Comparison of ENCODE assay signal across 10 cellular contexts in the genomic region with DNA sequence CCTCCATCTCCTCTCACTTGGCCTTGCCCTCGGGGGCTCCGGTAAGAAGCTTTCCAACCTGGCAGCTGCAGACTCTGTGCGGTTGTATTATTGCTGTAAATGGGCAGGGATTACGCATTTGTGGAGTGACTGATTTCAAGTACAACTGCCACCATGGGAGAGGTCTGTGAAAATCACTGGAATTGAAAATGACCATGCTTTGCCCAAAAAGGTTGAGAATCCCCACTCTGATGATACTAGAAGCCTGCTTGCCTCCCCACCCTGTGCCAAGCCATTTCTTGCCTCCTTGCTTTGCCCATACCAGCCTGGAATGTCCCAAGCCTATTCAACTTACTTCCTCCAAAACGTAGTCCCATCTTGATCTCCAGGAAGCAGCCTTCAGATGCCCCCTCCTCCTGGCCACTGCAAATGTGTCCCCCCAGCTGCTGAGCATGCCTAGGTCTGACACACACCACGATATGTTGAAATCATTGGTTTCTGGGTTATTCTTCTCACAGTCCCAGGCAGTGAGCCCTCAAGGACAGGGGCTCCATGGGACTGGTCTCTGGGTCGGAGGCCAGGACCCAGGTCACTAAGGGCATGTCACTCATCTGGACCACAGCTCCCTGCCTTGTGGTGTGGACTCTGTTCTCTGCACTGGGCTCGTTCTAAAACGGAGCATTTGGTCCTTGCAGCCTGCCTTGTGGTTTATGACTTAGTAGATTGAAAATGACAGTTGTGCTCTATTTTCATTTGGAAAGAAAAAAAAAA. TPM values are rescaled to one million over a fixed set of nuclear protein-coding genes. Genes with fewer than 3 reads are reported as not detected.
DNase-seq lines count a peak whose midpoint lies in the region; ATAC-seq and TF ChIP-seq lines count a peak whose summit lies in the region.
"Had no signal": no experiment of that assay in that cellular context is flagged by ENCODE, and none has a peak within 500 bp of the region (broad histone marks: within the 10 kb centered on the region; RNA-seq: fewer than 3 reads in every experiment).

No MANE protein-coding gene starts in this region.

- no peak overlapping the region for H3K4me3 ChIP-seq in Panc1 (ENCODE audit: low read depth in 2 of 2, low read length in 2 of 2)
- no peak overlapping the region for H3K4me3 ChIP-seq in upper lobe of right lung
- no peak overlapping the region for H3K4me3 ChIP-seq in left lung

- H3K4me1 ChIP-seq in Panc1 (ENCODE audit: control insufficient read depth, insufficient read depth, low read length) (peaks cover 85% of the 10 kb centered on the region), upper lobe of right lung (peaks cover 73% of the 10 kb centered on the region), left lung (peaks cover 45 to 80% of the 10 kb centered on the region in 2 donors)

- peak overlapping the region in 1 of 2 donors; percentile 79 for H3K27ac Mint-ChIP-seq in effector memory CD8-positive, alpha-beta T cell
- H3K27ac Mint-ChIP-seq: activated naive CD4-positive, alpha-beta T cell treated with anti-CD3 and anti-CD28 coated beads for 36 hours had no signal

- TF ChIP-seq CTCF in Panc1 (IDR thresholded peaks at IDR 0.05) (no peak), upper lobe of right lung (IDR thresholded peaks at IDR 0.05) (no peak), left lung (IDR thresholded peaks at IDR 0.05) (no peak)

- H3K27me3 ChIP-seq in Panc1 (ENCODE audit: control insufficient read depth, insufficient read depth, low read length) (no peaks in the 10 kb centered on the region), upper lobe of right lung (no peaks in the 10 kb centered on the region), left lung (no peaks in the 10 kb centered on the region)

- H3K36me3 Mint-ChIP-seq in effector memory CD8-positive, alpha-beta T cell (ENCODE audit: insufficient read depth), result peaks cover 19% of the 10 kb centered on the region

- peak overlapping the region; percentile 61 to 79 for H3K4me3 Mint-ChIP-seq in effector memory CD8-positive, alpha-beta T cell
- H3K4me3 Mint-ChIP-seq: activated naive CD4-positive, alpha-beta T cell treated with anti-CD3 and anti-CD28 coated beads for 36 hours had no signal

- H3K36me3 ChIP-seq in Panc1 (ENCODE audit: control insufficient read depth, insufficient read depth, low read length) (peaks cover under 1% of the 10 kb centered on the region; the same call in 1 of the 2 replicates), upper lobe of right lung (no peaks in the 10 kb centered on the region), left lung (no peaks in the 10 kb centered on the region)

- POLR2A ChIA-PET in Panc1 (lab: Charles Lee), result interaction anchor here (0.6 kb wide), 1 partner anchor 512 kb away, joined by 4 read pairs; no protein-coding TSS in a partner anchor

- ATAC-seq in Panc1, result no peak
- ATAC-seq in effector memory CD8-positive, alpha-beta T cell (replicated peaks), result no peak
- no peak for ATAC-seq in GM21825 (IDR thresholded peaks at IDR 0.05; ENCODE audit: unreplicated experiment)
- no peak for ATAC-seq in upper lobe of right lung
- no peak for ATAC-seq in left lung

- peaks cover 0 to 5% of the 10 kb centered on the region in 2 donors for H3K9me3 Mint-ChIP-seq in effector memory CD8-positive, alpha-beta T cell

- peak overlapping the region; percentile 100 for H3K27ac ChIP-seq in Panc1 (ENCODE audit: low read length)
- no peak overlapping the region for H3K27ac ChIP-seq in upper lobe of right lung
- H3K27ac ChIP-seq in left lung, result peak overlapping the region in 1 of 2 donors; percentile 70
- H3K27ac ChIP-seq: parathyroid adenoma had no signal

- no TSS peak for BruUV-seq in Panc1 (replicated peaks; lab: Mats Ljungman, UMichigan)

- peak; percentile 52 for DNase-seq in EL
- no peak for DNase-seq in Panc1 (ENCODE audit: low read depth, low spot score)
- no peak for DNase-seq in effector memory CD8-positive, alpha-beta T cell
- peak; percentile 58 for DNase-seq in posterior vena cava (ENCODE audit: low spot score)
- DNase-seq in foreskin melanocyte, result no peak
- no peak for DNase-seq in upper lobe of right lung
- no peak for DNase-seq in left lung
- DNase-seq: activated naive CD4-positive, alpha-beta T cell treated with anti-CD3 and anti-CD28 coated beads for 36 hours had no signal

- CTCF ChIA-PET in Panc1 (lab: Charles Lee), result interaction anchor here (0.7 kb wide), 1 partner anchor 196 kb away, joined by 3 read pairs; no protein-coding TSS in a partner anchor

- intact Hi-C loops in Panc1 (cut with micrococcal nuclease; ENCODE audit: unreplicated experiment), result loop anchor here (5.0 kb wide), 1 partner anchor 39 kb away; no protein-coding TSS in a partner anchor
- intact Hi-C loops in posterior vena cava (cut with DNase I), result no loop called here
- intact Hi-C loops in upper lobe of right lung (cut with DNase I), result no loop called here
- intact Hi-C loops in left lung (cut with DNase I), result no loop called here

- H3K27me3 Mint-ChIP-seq in effector memory CD8-positive, alpha-beta T cell, result no peaks in the 10 kb centered on the region

- peaks cover 26 to 72% of the 10 kb centered on the region in 2 donors for H3K4me1 Mint-ChIP-seq in effector memory CD8-positive, alpha-beta T cell (ENCODE audit: low read depth in 2 of 2)

- in situ Hi-C loops in Panc1 (cut with HindIII; ENCODE audit: low pct_unique_long_range_greater_than_20kb, low sequenced_read_pairs), result no loop called here

- H3K9me3 ChIP-seq in Panc1 (ENCODE audit: control insufficient read depth, insufficient read depth, low read depth, low read length) (peaks cover 11% of the 10 kb centered on the region; the same call in 1 of the 2 replicates), upper lobe of right lung (no peaks in the 10 kb centered on the region), left lung (no peaks in the 10 kb centered on the region)

RNA-seq across cellular contexts. Expression of gene SMAD3, which starts 42.9 kb away (rescaled TPM):
- 394 TPM for total RNA-seq in Panc1 (2021; ENCODE audit: unreplicated experiment)
- polyA plus RNA-seq in Panc1 (2012; ENCODE audit: insufficient read length), result 255 TPM
- total RNA-seq in posterior vena cava, result 10 to 100 TPM; 56.3 to 62.7 TPM
- 31.6 TPM for total RNA-seq in upper lobe of right lung
- total RNA-seq in left lung, result 10 to 100 TPM; 30.9 to 33.1 TPM

Comparison
In these comparisons a context has a peak if more than half of its experiments do, and no peak if none do; other contexts are left out.
1. DNase-seq: peak in EL (single experiment) and posterior vena cava (single experiment); none in Panc1 (single experiment), effector memory CD8-positive, alpha-beta T cell (0 of 3), foreskin melanocyte (single experiment), upper lobe of right lung (single experiment) and left lung (0 of 2).